1 cellular context compared by ENCODE assay signal in genomic region chr16:66900721-66901441, GRCh38.
TF ChIP-seq lines count a peak whose summit lies in the region.

No MANE protein-coding gene starts in this region.

TF ChIP-seq in IMR-90, 13 proteins besides CTCF, POLR2A, EP300 and RAD21 (continued from another document):
- no peak for TF ChIP-seq MAFK (IDR thresholded peaks at IDR 0.05; ENCODE audit: low read depth, low read length)
- TF ChIP-seq BHLHE40 (IDR thresholded peaks at IDR 0.05; ENCODE audit: low read depth, low read length) = no peak
- no peak for TF ChIP-seq MXI1 (IDR thresholded peaks at IDR 0.05; ENCODE audit: borderline replicate concordance, low read depth, low read length)
- TF ChIP-seq NFE2L2 (IDR thresholded peaks at IDR 0.05; ENCODE audit: low read depth, low read length) = no peak
- TF ChIP-seq RFX5 (IDR thresholded peaks at IDR 0.05; ENCODE audit: low read depth, low read length) = no peak
- TF ChIP-seq CHD1 (IDR thresholded peaks at IDR 0.05; ENCODE audit: low read depth, low read length) = no peak
- TF ChIP-seq FOS (IDR thresholded peaks at IDR 0.05; ENCODE audit: low read depth, low read length) = no peak
- no peak for TF ChIP-seq CEBPB (IDR thresholded peaks at IDR 0.05; ENCODE audit: low read depth, low read length)
- no peak for TF ChIP-seq SMC3 (IDR thresholded peaks at IDR 0.05; ENCODE audit: low read depth, low read length)
- TF ChIP-seq USF2 (IDR thresholded peaks at IDR 0.05; ENCODE audit: low read depth, low read length) = no peak
- no peak for TF ChIP-seq MAZ (IDR thresholded peaks at IDR 0.05; ENCODE audit: borderline replicate concordance, low read depth, low read length)
